18 cellular contexts compared by ENCODE assay signal in the genomic region with DNA sequence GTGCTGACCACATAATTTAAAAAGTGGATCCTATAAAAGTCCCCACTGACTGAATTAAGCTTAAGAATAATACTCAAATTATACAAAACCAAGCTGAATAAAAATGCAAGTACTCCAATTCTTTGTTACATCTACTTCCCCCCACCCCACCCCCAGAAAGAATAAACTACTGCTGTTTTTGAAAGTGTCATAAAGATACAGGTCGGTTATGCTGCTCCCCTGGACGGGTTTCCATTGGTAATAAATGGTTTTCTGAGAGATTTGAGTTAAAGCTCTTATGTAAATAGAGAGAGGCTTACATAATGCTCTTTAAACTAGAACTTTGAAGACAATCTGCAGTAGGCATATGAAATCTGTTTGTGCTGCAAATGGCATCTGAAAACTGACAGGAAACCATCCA. TPM values are rescaled to one million over a fixed set of nuclear protein-coding genes. Genes with fewer than 3 reads are reported as not detected.
DNase-seq lines count a peak whose midpoint lies in the region; ATAC-seq and TF ChIP-seq lines count a peak whose summit lies in the region.
"Had no signal": no experiment of that assay in that cellular context is flagged by ENCODE, and none has a peak within 500 bp of the region (broad histone marks: within the 10 kb centered on the region; RNA-seq: fewer than 3 reads in every experiment).

No MANE protein-coding gene starts in this region.

- H3K27ac ChIP-seq in HUES48 (ENCODE audit: low read depth, low read length) (no peak overlapping the region), cingulate gyrus (ENCODE audit: low read depth, low read length) (peak overlapping the region; percentile 52)
- H3K27ac ChIP-seq: BLaER1, body of pancreas, spleen had no signal

- POLR2A ChIA-PET in MCF 10A (lab: Yijun Ruan, JAX): interaction anchor here (0.7 kb wide), 1 partner anchor 471 kb away, joined by 3 read pairs; no protein-coding TSS in a partner anchor

- peak overlapping the region; percentile 74 for H3K4me3 ChIP-seq in HUES48 (ENCODE audit: low read depth, low read length)
- H3K4me3 ChIP-seq: BLaER1, body of pancreas had no signal

- H3K9me3 Mint-ChIP-seq in naive B cell (peaks cover 0 to 10% (median 1%) of the 10 kb centered on the region in 7 donors), MCF 10A (ENCODE audit: unreplicated experiment) (no peaks in the 10 kb centered on the region)

- H3K9ac ChIP-seq in ES-I3 (ENCODE audit: low read depth, low read length): peak overlapping the region; percentile 61; the same call in 1 of the 2 replicates
- no peak overlapping the region for H3K9ac ChIP-seq in HUES48 (ENCODE audit: low read depth, low read length)
- H3K9ac ChIP-seq: BLaER1 had no signal

- H3K27me3 ChIP-seq in HUES48 (ENCODE audit: control insufficient read depth, insufficient read depth, low read length): peaks cover 85% of the 10 kb centered on the region

- H3K27me3 Mint-ChIP-seq in naive B cell: peaks cover 82 to 94% (median 91%) of the 10 kb centered on the region in 3 donors
- peaks cover 100% of the 10 kb centered on the region for H3K27me3 Mint-ChIP-seq in MCF 10A (ENCODE audit: insufficient read depth, unreplicated experiment)

- no peaks in the 10 kb centered on the region for H3K36me3 ChIP-seq in ES-I3 (ENCODE audit: insufficient read depth, low read length)
- H3K36me3 ChIP-seq in HUES48 (ENCODE audit: control insufficient read depth, insufficient read depth, low read length): no peaks in the 10 kb centered on the region
- H3K36me3 ChIP-seq: BLaER1, spleen had no signal

- H3K4me3 Mint-ChIP-seq in naive B cell: peak overlapping the region in 5 of 8 donors; percentile 1 to 67 (median 43)
- H3K4me3 Mint-ChIP-seq in MCF 10A (ENCODE audit: unreplicated experiment): no peak overlapping the region

- H3K9me3 ChIP-seq in ES-I3 (ENCODE audit: control insufficient read depth, insufficient read depth, low read length) (no peaks in the 10 kb centered on the region), HUES48 (ENCODE audit: control insufficient read depth, insufficient read depth, low read length) (no peaks in the 10 kb centered on the region)
- H3K9me3 ChIP-seq: body of pancreas, spleen had no signal

- BruUV-seq in MCF 10A (replicated peaks; lab: Mats Ljungman, UMichigan): no TSS peak

- intact Hi-C loops in MCF 10A (cut with micrococcal nuclease): no loop called here

- no peak for DNase-seq in naive B cell
- DNase-seq in NCI-H2171 (lab: John Stamatoyannopoulos, UW): no peak
- no peak for DNase-seq in kidney glomerular epithelial cell (lab: John Stamatoyannopoulos, UW)
- DNase-seq in MCF 10A (ENCODE audit: unreplicated experiment): no peak
- DNase-seq: activated naive CD4-positive, alpha-beta T cell treated with anti-CD3 and anti-CD28 coated beads, Interleukin-2, amount 50 U/mL, for 16 hours; body of pancreas; DMS153; NCI-H2081 treated with DMSO at 0.1 percent for 48 hours; spleen; stimulated activated naive CD4-positive, alpha-beta T cell; trophoblast cell had no signal

- H3K27ac Mint-ChIP-seq in naive B cell (peak overlapping the region in 1 of 6 donors; percentile 7), MCF 10A (ENCODE audit: low read depth, unreplicated experiment) (no peak overlapping the region)

- peaks cover 0 to 12% of the 10 kb centered on the region in 2 donors for H3K36me3 Mint-ChIP-seq in naive B cell
- H3K36me3 Mint-ChIP-seq in MCF 10A (ENCODE audit: insufficient read depth, unreplicated experiment): no peaks in the 10 kb centered on the region

- CTCF ChIA-PET in MCF 10A (lab: Yijun Ruan, JAX): interaction anchor here (0.6 kb wide), 1 partner anchor 274 kb away, joined by 5 read pairs; no protein-coding TSS in a partner anchor

- peaks cover 16 to 27% (median 21%) of the 10 kb centered on the region in 3 donors for H3K4me1 Mint-ChIP-seq in naive B cell
- H3K4me1 Mint-ChIP-seq in MCF 10A (ENCODE audit: insufficient read depth, unreplicated experiment): peaks cover 4% of the 10 kb centered on the region

- no peak for TF ChIP-seq CTCF in MCF 10A (IDR thresholded peaks at IDR 0.05; ENCODE audit: unreplicated experiment)

- H3K4me1 ChIP-seq in ES-I3 (ENCODE audit: insufficient read depth, low read length): no peaks in the 10 kb centered on the region
- H3K4me1 ChIP-seq in HUES48 (ENCODE audit: control insufficient read depth, insufficient read depth, low read length): peaks cover 25% of the 10 kb centered on the region
- H3K4me1 ChIP-seq: BLaER1 had no signal

- no peak for ATAC-seq in naive B cell (ENCODE audit: low read depth in 2 of 2)
- ATAC-seq: body of pancreas, HepG2, Panc1 had no signal

RNA-seq across cellular contexts. Expression of gene POU3F2, which starts 10.9 kb away (rescaled TPM):
- not detected for polyA plus RNA-seq in naive B cell (ENCODE audit: low read depth in 6 of 6)
- total RNA-seq in MCF 10A (2022): not detected in 2 replicates
- total RNA-seq: body of pancreas, HepG2, kidney epithelial cell, spleen had no signal
- polyA plus RNA-seq: HepG2 had no signal
